Comparison of ENCODE assay signal across 17 cellular contexts in genomic region chr18:22185723-22186386, GRCh38. TPM values are rescaled to one million over a fixed set of nuclear protein-coding genes. Genes with fewer than 3 reads are reported as not detected.
A peak's percentile ranks its signal among the peaks of the same experiment; 100 is the strongest.
DNase-seq lines count a peak whose midpoint lies in the region; FAIRE-seq and TF ChIP-seq lines count a peak whose summit lies in the region.
"Had no signal": no experiment of that assay in that cellular context is flagged by ENCODE, and none has a peak within 500 bp of the region (broad histone marks: within the 10 kb centered on the region; RNA-seq: fewer than 3 reads in every experiment).

No MANE protein-coding gene starts in this region.

- no peaks in the 10 kb centered on the region for H3K9me3 ChIP-seq in astrocyte (ENCODE audit: insufficient read depth, low read depth, low read length)
- H3K9me3 ChIP-seq in tibial artery, result no peaks in the 10 kb centered on the region
- H3K9me3 ChIP-seq: BLaER1, right lobe of liver had no signal

- FAIRE-seq in astrocyte (lab: Jason Lieb, UNC), result no peak
- FAIRE-seq in islet of Langerhans (lab: Jason Lieb, UNC), result peak; percentile 53
- FAIRE-seq in frontal cortex (lab: Jason Lieb, UNC), result no peak
- FAIRE-seq: HepG2 had no signal

- peaks cover 14% of the 10 kb centered on the region for H3K36me3 Mint-ChIP-seq in astrocyte (ENCODE audit: low read depth, unreplicated experiment)
- H3K36me3 Mint-ChIP-seq: neural progenitor cell had no signal

- peak; percentile 92 for DNase-seq in NCI-H146 (lab: John Stamatoyannopoulos, UW)
- no peak for DNase-seq in astrocyte (ENCODE audit: low read depth)
- no peak for DNase-seq in tibial artery
- DNase-seq in frontal cortex (ENCODE audit: low spot score in 2 of 2), result no peak
- no peak for DNase-seq in stimulated activated CD4-positive, alpha-beta T cell treated with anti-CD3 and anti-CD28 coated beads, Interleukin-4, amount 100 ng/mL, for 24 hours
- no peak for DNase-seq in activated CD4-positive, alpha-beta T cell treated with anti-CD3 and anti-CD28 coated beads for 1 hour
- DNase-seq: activated CD4-positive, alpha-beta memory T cell treated with anti-CD3 and anti-CD28 coated beads, Interleukin-2, amount 10 ng/mL, durations not matched to agents 7 days and 5 days; amygdala; cortex of kidney; GOT3; right lobe of liver; stimulated activated CD4-positive, alpha-beta T cell treated with anti-CD3 and anti-CD28 coated beads, Interleukin-2, amount 100 ng/mL, for 48 hours had no signal

- H3K4me1 ChIP-seq in astrocyte (ENCODE audit: insufficient read depth, low read length) (peaks cover 26% of the 10 kb centered on the region), tibial artery (peaks cover 0 to 93% (median 46%) of the 10 kb centered on the region in 4 donors)
- H3K4me1 ChIP-seq: neural progenitor cell, right lobe of liver had no signal

- no peak overlapping the region for H3K4me3 ChIP-seq in astrocyte (ENCODE audit: insufficient read depth, low read depth, low read length)
- no peak overlapping the region for H3K4me3 ChIP-seq in tibial artery
- H3K4me3 ChIP-seq: BLaER1, neural progenitor cell, right lobe of liver, SK-N-MC had no signal

- no peak overlapping the region for H2AFZ ChIP-seq in astrocyte (ENCODE audit: low read depth, low read length)
- H2AFZ ChIP-seq: neural progenitor cell had no signal

- TF ChIP-seq CTCF in astrocyte (IDR thresholded peaks at IDR 0.05; ENCODE audit: insufficient read depth, low read depth, low read length) (no peak), tibial artery (IDR thresholded peaks at IDR 0.05) (peak in 1 of 2 experiments; percentile 5)

- H3K9me3 Mint-ChIP-seq in astrocyte (ENCODE audit: unreplicated experiment), result no peaks in the 10 kb centered on the region
- H3K9me3 Mint-ChIP-seq: activated CD4-positive, alpha-beta memory T cell treated with anti-CD3 and anti-CD28 coated beads, Interleukin-2, amount 10 ng/mL, durations not matched to agents 7 days and 5 days; neural progenitor cell had no signal

- H3K9ac ChIP-seq in astrocyte (ENCODE audit: low read length), result peak overlapping the region; percentile 16
- H3K9ac ChIP-seq: BLaER1, neural progenitor cell had no signal

- no peak overlapping the region for H3K4me3 Mint-ChIP-seq in astrocyte (ENCODE audit: unreplicated experiment)
- H3K4me3 Mint-ChIP-seq: activated CD4-positive, alpha-beta memory T cell treated with anti-CD3 and anti-CD28 coated beads, Interleukin-2, amount 10 ng/mL, durations not matched to agents 7 days and 5 days; neural progenitor cell had no signal

- peak overlapping the region; percentile 35 for H3K4me2 ChIP-seq in astrocyte (ENCODE audit: low read length)
- H3K4me2 ChIP-seq: BLaER1, neural progenitor cell had no signal

- peaks cover 3% of the 10 kb centered on the region for H3K27me3 Mint-ChIP-seq in astrocyte (ENCODE audit: low read depth, unreplicated experiment)

- H4K20me1 ChIP-seq in astrocyte (ENCODE audit: insufficient read depth, low read length), result peaks cover 62% of the 10 kb centered on the region
- H4K20me1 ChIP-seq: BLaER1 had no signal

- H3K79me2 ChIP-seq in astrocyte (ENCODE audit: insufficient read depth, low read length), result peaks cover 53% of the 10 kb centered on the region

- H3K27ac ChIP-seq in astrocyte (ENCODE audit: low read depth, low read length) (no peak overlapping the region), tibial artery (peak overlapping the region; percentile 69 to 76)
- H3K27ac ChIP-seq: BLaER1, neural progenitor cell, right lobe of liver, SK-N-MC had no signal

- no peaks in the 10 kb centered on the region for H3K27me3 ChIP-seq in astrocyte (ENCODE audit: insufficient read depth, low read length)
- no peaks in the 10 kb centered on the region for H3K27me3 ChIP-seq in tibial artery
- H3K27me3 ChIP-seq: BLaER1, right lobe of liver had no signal

- peak overlapping the region; percentile 58 for H3K27ac Mint-ChIP-seq in astrocyte (ENCODE audit: unreplicated experiment)
- H3K27ac Mint-ChIP-seq: activated CD4-positive, alpha-beta memory T cell treated with anti-CD3 and anti-CD28 coated beads, Interleukin-2, amount 10 ng/mL, durations not matched to agents 7 days and 5 days; neural progenitor cell had no signal

- H3K4me1 Mint-ChIP-seq in astrocyte (ENCODE audit: low read depth, unreplicated experiment), result peaks cover 16% of the 10 kb centered on the region
- H3K4me1 Mint-ChIP-seq: activated CD4-positive, alpha-beta memory T cell treated with anti-CD3 and anti-CD28 coated beads, Interleukin-2, amount 10 ng/mL, durations not matched to agents 7 days and 5 days had no signal

- intact Hi-C loops in tibial artery (cut with DNase I; ENCODE audit: low total_unique reads), result no loop called here

- peaks cover 49% of the 10 kb centered on the region for H3K36me3 ChIP-seq in astrocyte (ENCODE audit: insufficient read depth, low read length)
- peaks cover 13 to 33% (median 22%) of the 10 kb centered on the region in 3 donors for H3K36me3 ChIP-seq in tibial artery
- H3K36me3 ChIP-seq: neural progenitor cell had no signal

RNA-seq across cellular contexts. Expression of gene GATA6, which starts 16.5 kb away (rescaled TPM):
- 9.4 and 10.9 TPM in 2 replicates for total RNA-seq in astrocyte
- under 0.01 TPM for total RNA-seq in frontal cortex
- total RNA-seq: activated CD4-positive, alpha-beta memory T cell treated with anti-CD3 and anti-CD28 coated beads, Interleukin-2, amount 10 ng/mL, durations not matched to agents 7 days and 5 days had no signal

Comparison
In these comparisons a context has a peak if more than half of its experiments do, and no peak if none do; other contexts are left out.
1. RNA of gene GATA6, which starts 16.5 kb away (total RNA-seq): 9.4 to 10.9 TPM in astrocyte; under 0.01 TPM in frontal cortex (single experiment); every median in the first group is over 10 times any median in the second.